28 cellular contexts compared by ENCODE assay signal in genomic region chr1:2980073-2980791, GRCh38. TPM values are rescaled to one million over a fixed set of nuclear protein-coding genes. Genes with fewer than 3 reads are reported as not detected.
A peak's percentile ranks its signal among the peaks of the same experiment; 100 is the strongest.
DNase-seq lines count a peak whose midpoint lies in the region; ATAC-seq and TF ChIP-seq lines count a peak whose summit lies in the region.
"Had no signal": no experiment of that assay in that cellular context is flagged by ENCODE, and none has a peak within 500 bp of the region (broad histone marks: within the 10 kb centered on the region; RNA-seq: fewer than 3 reads in every experiment).

No MANE protein-coding gene starts in this region.

- no peaks in the 10 kb centered on the region for H3K27me3 ChIP-seq in HUES6 (ENCODE audit: control insufficient read depth, insufficient read depth, low read length)
- no peaks in the 10 kb centered on the region for H3K27me3 ChIP-seq in heart left ventricle
- H3K27me3 ChIP-seq: body of pancreas, foreskin keratinocyte had no signal

- H3K36me3 ChIP-seq in HUES6 (ENCODE audit: control insufficient read depth, insufficient read depth, low read length) (no peaks in the 10 kb centered on the region), heart left ventricle (no peaks in the 10 kb centered on the region)
- H3K36me3 ChIP-seq: lower lobe of right lung had no signal

- 51 to 57% (median 56%) methylated on average over 16 to 25 of the region's 25 CpGs for WGBS in heart left ventricle, 4 donors

- no peak for TF ChIP-seq POLR2A in heart left ventricle (IDR thresholded peaks at IDR 0.05)

- H3K4me1 ChIP-seq in HUES6 (ENCODE audit: control insufficient read depth, insufficient read depth, low read length) (no peaks in the 10 kb centered on the region), heart left ventricle (peaks cover 0 to 7% (median 0%) of the 10 kb centered on the region in 12 donors)
- H3K4me1 ChIP-seq: foreskin keratinocyte, lower lobe of right lung had no signal

- no peak overlapping the region for H3K4me3 ChIP-seq in HUES6 (ENCODE audit: low read depth, low read length)
- H3K4me3 ChIP-seq in heart left ventricle: no peak overlapping the region
- H3K4me3 ChIP-seq: body of pancreas, GM12878, lower lobe of right lung had no signal

- H3K9ac ChIP-seq in HUES6 (ENCODE audit: low read length): peak overlapping the region; percentile 19

- H3K9me3 ChIP-seq in HUES6 (ENCODE audit: control insufficient read depth, insufficient read depth, low read depth, low read length) (no peaks in the 10 kb centered on the region), heart left ventricle (no peaks in the 10 kb centered on the region)
- H3K9me3 ChIP-seq: body of pancreas, lower lobe of right lung had no signal

- no peaks in the 10 kb centered on the region for H3K27me3 Mint-ChIP-seq in osteocyte (ENCODE audit: unreplicated experiment)
- H3K27me3 Mint-ChIP-seq: activated CD8-positive, alpha-beta T cell treated with anti-CD3 and anti-CD28 coated beads for 36 hours; activated naive CD8-positive, alpha-beta T cell treated with anti-CD3 and anti-CD28 coated beads for 36 hours had no signal

- no peak overlapping the region for H3K4me3 Mint-ChIP-seq in osteocyte (ENCODE audit: unreplicated experiment)
- H3K4me3 Mint-ChIP-seq: activated CD8-positive, alpha-beta T cell treated with anti-CD3 and anti-CD28 coated beads for 36 hours; activated naive CD8-positive, alpha-beta T cell treated with anti-CD3 and anti-CD28 coated beads for 36 hours; activated T-cell treated with anti-CD3 and anti-CD28 coated beads, Interleukin-2, amount 50 U/mL, for 4 hours; CD8-positive, alpha-beta T cell had no signal

- H3K4me1 Mint-ChIP-seq in osteocyte (ENCODE audit: unreplicated experiment): no peaks in the 10 kb centered on the region
- H3K4me1 Mint-ChIP-seq: activated naive CD8-positive, alpha-beta T cell treated with anti-CD3 and anti-CD28 coated beads for 36 hours had no signal

- no peaks in the 10 kb centered on the region for H3K9me3 Mint-ChIP-seq in osteocyte (ENCODE audit: unreplicated experiment)
- H3K9me3 Mint-ChIP-seq: activated CD8-positive, alpha-beta T cell treated with anti-CD3 and anti-CD28 coated beads for 36 hours; activated naive CD8-positive, alpha-beta T cell treated with anti-CD3 and anti-CD28 coated beads for 36 hours; activated T-cell treated with anti-CD3 and anti-CD28 coated beads, Interleukin-2, amount 50 U/mL, for 4 hours; CD8-positive, alpha-beta T cell had no signal

- no peak overlapping the region for H3K27ac Mint-ChIP-seq in osteocyte (ENCODE audit: unreplicated experiment)
- H3K27ac Mint-ChIP-seq: activated CD8-positive, alpha-beta T cell treated with anti-CD3 and anti-CD28 coated beads for 36 hours; activated naive CD8-positive, alpha-beta T cell treated with anti-CD3 and anti-CD28 coated beads for 36 hours; CD8-positive, alpha-beta T cell had no signal

- TF ChIP-seq CTCF in heart left ventricle (IDR thresholded peaks at IDR 0.05) (no peak), osteocyte (IDR thresholded peaks at IDR 0.05) (no peak)

- H3K27ac ChIP-seq in HUES6 (ENCODE audit: low read depth, low read length) (no peak overlapping the region), heart left ventricle (no peak overlapping the region), substantia nigra (ENCODE audit: low read depth, low read length, poor library complexity, severe bottlenecking) (no peak overlapping the region)
- H3K27ac ChIP-seq: body of pancreas, foreskin keratinocyte, lower lobe of right lung had no signal

- intact Hi-C loops in heart left ventricle (cut with DNase I): no loop called here

- H3K36me3 Mint-ChIP-seq in osteocyte (ENCODE audit: unreplicated experiment): no peaks in the 10 kb centered on the region
- H3K36me3 Mint-ChIP-seq: activated naive CD8-positive, alpha-beta T cell treated with anti-CD3 and anti-CD28 coated beads for 36 hours; CD8-positive, alpha-beta T cell had no signal

- DNase-seq in 8988T (peak; percentile 6), heart left ventricle (peak in 2 of 5 donors; percentile 4 to 61), osteocyte (ENCODE audit: extremely low spot score, unreplicated experiment) (peak; percentile 75), NCI-H526 treated with DMSO at 0.1 percent for 48 hours (lab: John Stamatoyannopoulos, UW) (no peak), GM03348 (ENCODE audit: low spot score) (no peak), substantia nigra (lab: John Stamatoyannopoulos, UW) (no peak)
- DNase-seq: activated CD8-positive, alpha-beta T cell treated with anti-CD3 and anti-CD28 coated beads for 36 hours; activated naive CD8-positive, alpha-beta T cell treated with anti-CD3 and anti-CD28 coated beads for 36 hours; activated T-cell treated with anti-CD3 and anti-CD28 coated beads, Interleukin-2, amount 50 U/mL, for 4 hours; CD8-positive, alpha-beta T cell; effector CD8-positive, alpha-beta T cell; foreskin keratinocyte; hippocampal formation; KG1; lower lobe of right lung; NCI-H1694; NCI-H748 treated with DMSO at 0.1 percent for 48 hours; occipital lobe; T-helper 9 cell had no signal

- ATAC-seq in heart left ventricle (peak in 3 of 4 donors; percentile 15 to 38 (median 16)), HG03159 (IDR thresholded peaks at IDR 0.05; ENCODE audit: unreplicated experiment) (no peak)
- ATAC-seq: activated CD4-positive, CD25-positive, alpha-beta regulatory T cell treated with anti-CD3 and anti-CD28 coated beads, Interleukin-2, amount 50 U/mL, for 24 hours; activated CD8-positive, alpha-beta T cell treated with anti-CD3 and anti-CD28 coated beads for 36 hours; activated T-cell treated with anti-CD3 and anti-CD28 coated beads, Interleukin-2, amount 50 U/mL, for 4 hours; body of pancreas; CD8-positive, alpha-beta T cell; foreskin keratinocyte; GM12878 had no signal

RNA-seq across cellular contexts. Expression of gene ACTRT2, which starts 41.0 kb away (rescaled TPM):
- total RNA-seq in heart left ventricle (not detected), osteocyte (not detected in 2 replicates)
- polyA plus RNA-seq in heart left ventricle: not detected
- total RNA-seq: activated CD8-positive, alpha-beta T cell treated with anti-CD3 and anti-CD28 coated beads for 36 hours; activated naive CD8-positive, alpha-beta T cell treated with anti-CD3 and anti-CD28 coated beads for 36 hours; activated T-cell treated with anti-CD3 and anti-CD28 coated beads, Interleukin-2, amount 50 U/mL, for 4 hours; body of pancreas; CD8-positive, alpha-beta T cell; foreskin keratinocyte; GM12878; HT-29; lower lobe of right lung; myocyte; occipital lobe; subcutaneous adipose tissue had no signal
- polyA plus RNA-seq: esophagus, foreskin keratinocyte, GM12878 had no signal

Comparison
In these comparisons a context has a peak if more than half of its experiments do, and no peak if none do; other contexts are left out.
1. DNase-seq: peak in 8988T (single experiment) and osteocyte (single experiment); none in NCI-H526 treated with DMSO at 0.1 percent for 48 hours (single experiment), GM03348 (single experiment) and substantia nigra (0 of 49).